ENCODE assay signal across 24 cellular contexts in the genomic region with DNA sequence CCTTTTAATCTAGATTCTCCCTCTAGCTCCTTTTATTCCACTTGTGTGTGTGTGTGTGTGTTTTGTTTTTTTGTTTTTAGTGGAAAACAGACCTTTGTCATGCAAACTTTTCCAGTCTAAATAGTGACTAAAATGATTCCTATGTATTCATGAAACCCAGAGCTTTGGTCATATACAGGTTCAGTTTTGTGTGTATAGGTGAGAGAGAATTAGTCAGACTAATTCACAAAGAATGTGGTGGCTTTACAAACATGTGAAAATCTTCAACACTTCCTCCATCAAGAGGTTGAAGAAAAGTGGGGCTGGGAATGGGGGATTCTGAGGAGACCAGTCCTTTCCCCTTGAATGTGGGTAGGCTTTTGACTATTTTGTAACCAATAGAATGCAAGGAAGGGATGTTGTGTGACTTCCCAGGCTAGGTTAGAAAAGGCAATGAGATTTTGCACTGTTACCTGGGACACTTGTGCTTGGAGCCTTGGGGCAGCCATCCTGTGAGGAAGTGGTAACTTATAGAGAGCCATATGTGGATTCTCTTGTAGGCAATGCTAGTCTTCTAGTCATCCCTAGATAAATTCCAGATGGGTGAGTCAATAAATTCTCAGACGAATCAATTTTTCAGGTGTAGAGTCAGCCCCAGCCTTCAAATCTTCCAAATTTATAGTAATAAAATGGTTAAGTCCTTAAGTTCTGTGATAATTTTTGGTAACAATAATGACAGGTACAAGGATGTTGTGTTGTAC.
"Had no signal": no experiment of that assay in that cellular context is flagged by ENCODE, and none has a peak within 500 bp of the region (broad histone marks: within the 10 kb centered on the region; RNA-seq: fewer than 3 reads in every experiment).

No MANE protein-coding gene starts in this region.

- ATAC-seq: activated T-cell treated with anti-CD3 and anti-CD28 coated beads, Interleukin-2, amount 50 U/mL, for 72 hours; T-helper 17 cell had no signal

- H3K36me3 ChIP-seq: adrenal gland, Peyer's patch had no signal

- H3K27ac ChIP-seq: adrenal gland, Peyer's patch, VCaP had no signal

- H3K4me1 ChIP-seq: adrenal gland, Peyer's patch had no signal

- H3K27me3 ChIP-seq: adrenal gland, Peyer's patch had no signal

- H3K4me3 ChIP-seq: adrenal gland, Peyer's patch had no signal

- H3K9me3 ChIP-seq: adrenal gland, Peyer's patch had no signal

- DNase-seq: activated CD4-positive, alpha-beta memory T cell treated with anti-CD3 and anti-CD28 coated beads, Interleukin-2, amount 10 ng/mL, durations not matched to agents 7 days and 5 days; activated CD4-positive, alpha-beta T cell treated with anti-CD3 and anti-CD28 coated beads, Interleukin-2, amount 50 U/mL, for 1 hour; activated CD4-positive, CD25-positive, alpha-beta regulatory T cell; activated gamma-delta T cell treated with Interleukin-2 at 50 U/mL for 16 hours; activated naive CD4-positive, alpha-beta T cell treated with anti-CD3 and anti-CD28 coated beads, Interleukin-2, amount 50 U/mL, for 16 hours; activated naive CD8-positive, alpha-beta T cell treated with anti-CD3 and anti-CD28 coated beads, Interleukin-2, amount 10 ng/mL, durations not matched to agents 7 days and 5 days; activated T-cell treated with anti-CD3 and anti-CD28 coated beads, Interleukin-2, amount 50 U/mL, for 72 hours; adrenal gland; anterior cingulate cortex; central memory CD4-positive, alpha-beta T cell; KG1; NCI-H1092; NCI-H1417; NCI-H1930; NCI-H2171; NCI-H2227 treated with DMSO at 0.1 percent for 48 hours; NCI-H526; NCI-H82; Peyer's patch; SIG-M5; T-helper 17 cell; T1000 had no signal

- FAIRE-seq: TTC549 had no signal
